9 cellular contexts compared by ENCODE assay signal in the genomic region with DNA sequence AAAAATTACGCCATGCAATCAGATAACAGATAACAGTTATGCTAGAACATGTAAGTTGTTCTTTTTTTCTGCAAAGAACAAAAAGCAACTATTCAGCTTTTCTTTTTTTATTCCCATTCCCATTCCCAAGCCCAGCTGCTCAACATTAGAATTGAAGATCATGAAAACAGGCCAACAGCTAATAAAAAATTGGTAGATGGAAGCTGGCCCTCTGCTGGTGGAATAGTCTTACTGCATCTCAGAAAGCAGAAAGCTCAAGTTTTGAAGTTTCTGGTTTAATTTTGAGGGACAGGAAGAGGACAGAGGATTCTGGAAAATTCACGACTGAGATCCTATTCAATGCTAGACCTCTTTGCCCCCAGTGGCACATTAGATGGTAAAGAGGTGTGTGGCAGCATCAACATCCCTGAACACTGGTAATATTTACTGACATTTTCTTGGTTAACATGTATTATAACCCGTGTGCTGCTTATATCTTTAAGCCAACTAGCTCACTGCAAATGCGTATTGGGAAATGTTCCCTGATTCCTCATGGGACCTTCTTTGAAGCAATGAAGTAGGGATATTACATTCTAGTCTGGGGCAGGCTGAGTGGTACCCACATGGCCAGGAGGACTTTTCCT.
A peak's percentile ranks its signal among the peaks of the same experiment; 100 is the strongest.
DNase-seq lines count a peak whose midpoint lies in the region; ATAC-seq and TF ChIP-seq lines count a peak whose summit lies in the region.
"Had no signal": no experiment of that assay in that cellular context is flagged by ENCODE, and none has a peak within 500 bp of the region (broad histone marks: within the 10 kb centered on the region; RNA-seq: fewer than 3 reads in every experiment).

No MANE protein-coding gene starts in this region.

- TF ChIP-seq POLR2A in suprapubic skin (IDR thresholded peaks at IDR 0.05), result no peak

- H3K27ac ChIP-seq in RWPE1, result no peak overlapping the region
- H3K27ac ChIP-seq in foreskin keratinocyte, result no peak overlapping the region
- no peak overlapping the region for H3K27ac ChIP-seq in suprapubic skin
- no peak overlapping the region for H3K27ac ChIP-seq in naive thymus-derived CD4-positive, alpha-beta T cell (ENCODE audit: low read depth, low read length)

- intact Hi-C loops in naive thymus-derived CD4-positive, alpha-beta T cell (cut with micrococcal nuclease), result loop anchor here (5.0 to 10.0 kb wide), 2 partner anchors 1194 to 1196 kb away; no protein-coding TSS in a partner anchor

- no peak for ATAC-seq in foreskin keratinocyte
- ATAC-seq in naive thymus-derived CD4-positive, alpha-beta T cell, result no peak
- no peak for ATAC-seq in stimulated activated naive CD8-positive, alpha-beta T cell treated with anti-CD3 and anti-CD28 coated beads, Interleukin-15, Interleukin-2, amounts not matched to agents 100 U/mL and 50 U/mL, for 24 hours
- ATAC-seq in GM18907 (IDR thresholded peaks at IDR 0.05; ENCODE audit: unreplicated experiment), result no peak

- WGBS in suprapubic skin, result 60% methylated on average over 4 of the region's 4 CpGs

- TF ChIP-seq CTCF in RWPE1 (conservative IDR thresholded peaks at IDR 0.05; ENCODE audit: low read depth) (peak; percentile 86), foreskin keratinocyte (conservative IDR thresholded peaks at IDR 0.05) (peak; percentile 72), suprapubic skin (IDR thresholded peaks at IDR 0.05) (peak; percentile 58 to 69)

- TF ChIP-seq EP300 in suprapubic skin (IDR thresholded peaks at IDR 0.05), result no peak

- H3K27me3 ChIP-seq in H7 (ENCODE audit: control insufficient read depth, insufficient read depth, low read length), result peaks cover 21% of the 10 kb centered on the region
- peaks cover 38% of the 10 kb centered on the region for H3K27me3 ChIP-seq in foreskin keratinocyte
- peaks cover 39% of the 10 kb centered on the region for H3K27me3 ChIP-seq in suprapubic skin
- no peaks in the 10 kb centered on the region for H3K27me3 ChIP-seq in naive thymus-derived CD4-positive, alpha-beta T cell (ENCODE audit: control insufficient read depth in 2 of 2, insufficient read depth in 2 of 2, low read length in 2 of 2)

- H3K4me1 Mint-ChIP-seq in naive thymus-derived CD4-positive, alpha-beta T cell, result peaks cover 0 to 5% (median 0%) of the 10 kb centered on the region in 7 donors

- H3K36me3 Mint-ChIP-seq in naive thymus-derived CD4-positive, alpha-beta T cell, result no peaks in the 10 kb centered on the region
- H3K36me3 Mint-ChIP-seq: IgD-negative memory B cell had no signal

- POLR2A ChIA-PET in RWPE1 (lab: Yijun Ruan, JAX; ENCODE audit: low non-redundant PET), result no interaction called here
- POLR2A ChIA-PET in naive thymus-derived CD4-positive, alpha-beta T cell (lab: Charles Lee), result no interaction called here

- no peak overlapping the region for H3K27ac Mint-ChIP-seq in naive thymus-derived CD4-positive, alpha-beta T cell
- H3K27ac Mint-ChIP-seq: IgD-negative memory B cell had no signal

- CTCF ChIA-PET in RWPE1 (lab: Yijun Ruan, JAX), result interaction anchor here (0.5 to 1.4 kb wide), 15 partner anchors 9 to 1253 kb away, joined by 3 to 6 read pairs (median 3); no protein-coding TSS in a partner anchor
- CTCF ChIA-PET in naive thymus-derived CD4-positive, alpha-beta T cell (lab: Charles Lee), result interaction anchor here (0.6 to 1.0 kb wide), 3 partner anchors 17 to 393 kb away, joined by 3 to 4 read pairs (median 3); no protein-coding TSS in a partner anchor

- H3K27me3 Mint-ChIP-seq in naive thymus-derived CD4-positive, alpha-beta T cell, result peaks cover 18 to 37% (median 32%) of the 10 kb centered on the region in 5 donors

- H3K36me3 ChIP-seq in H7 (replicated peaks; ENCODE audit: control insufficient read depth, insufficient read depth, low read length) (no peaks in the 10 kb centered on the region), suprapubic skin (no peaks in the 10 kb centered on the region)
- H3K36me3 ChIP-seq in naive thymus-derived CD4-positive, alpha-beta T cell (ENCODE audit: control insufficient read depth in 2 of 3, insufficient read depth in 3 of 3, low read length in 3 of 3), result no peaks in the 10 kb centered on the region

- peaks cover 0 to 8% (median 0%) of the 10 kb centered on the region in 11 donors for H3K9me3 Mint-ChIP-seq in naive thymus-derived CD4-positive, alpha-beta T cell
- H3K9me3 Mint-ChIP-seq: IgD-negative memory B cell had no signal

- H3K9me3 ChIP-seq in suprapubic skin, result no peaks in the 10 kb centered on the region
- no peaks in the 10 kb centered on the region for H3K9me3 ChIP-seq in naive thymus-derived CD4-positive, alpha-beta T cell (ENCODE audit: control insufficient read depth in 2 of 3, low read length in 3 of 3)

- H3K4me3 Mint-ChIP-seq in naive thymus-derived CD4-positive, alpha-beta T cell, result no peak overlapping the region
- H3K4me3 Mint-ChIP-seq: IgD-negative memory B cell had no signal

- H3K4me1 ChIP-seq in foreskin keratinocyte (no peaks in the 10 kb centered on the region), suprapubic skin (peaks cover 15% of the 10 kb centered on the region)
- no peaks in the 10 kb centered on the region for H3K4me1 ChIP-seq in naive thymus-derived CD4-positive, alpha-beta T cell (ENCODE audit: control insufficient read depth in 2 of 2, insufficient read depth in 2 of 2, low read length in 2 of 2)

- H3K4me3 ChIP-seq in H7 (ENCODE audit: insufficient read depth, low read depth, low read length), result no peak overlapping the region
- no peak overlapping the region for H3K4me3 ChIP-seq in suprapubic skin
- no peak overlapping the region for H3K4me3 ChIP-seq in naive thymus-derived CD4-positive, alpha-beta T cell (ENCODE audit: low read length)

- DNase-seq in CD1c-positive myeloid dendritic cell (ENCODE audit: extremely low spot score) (peak; percentile 28), H7 (peak; percentile 40), RWPE1 (ENCODE audit: low spot score) (peak; percentile 5), foreskin keratinocyte (peak in 1 of 2 donors; percentile 20), suprapubic skin (ENCODE audit: low spot score in 2 of 2) (no peak)
- DNase-seq in naive thymus-derived CD4-positive, alpha-beta T cell, result no peak
- DNase-seq in stimulated activated naive CD8-positive, alpha-beta T cell treated with anti-CD3 and anti-CD28 coated beads, Interleukin-15, Interleukin-2, amounts not matched to agents 100 U/mL and 50 U/mL, for 24 hours, result no peak

Comparison
In these comparisons a context has a peak if more than half of its experiments do, and no peak if none do; other contexts are left out.
1. DNase-seq: peak in CD1c-positive myeloid dendritic cell (single experiment), H7 (single experiment) and RWPE1 (single experiment); none in suprapubic skin (0 of 2), naive thymus-derived CD4-positive, alpha-beta T cell (0 of 9) and stimulated activated naive CD8-positive, alpha-beta T cell treated with anti-CD3 and anti-CD28 coated beads, Interleukin-15, Interleukin-2, amounts not matched to agents 100 U/mL and 50 U/mL, for 24 hours (single experiment).
2. Peak in every context shown above with its lines, with median percentiles within 50 percentile points of each other: CTCF ChIP-seq.